ENCODE assay signal across 1 cellular context in genomic region chr4:183635737-183636136, GRCh38.
TF ChIP-seq lines count a peak whose summit lies in the region.

No MANE protein-coding gene starts in this region.

TF ChIP-seq in IMR-90, 13 proteins besides CTCF, POLR2A, EP300 and RAD21 (continued from another document):
- no peak for TF ChIP-seq USF2 (IDR thresholded peaks at IDR 0.05; ENCODE audit: low read depth, low read length)
